Comparison of ENCODE assay signal across 8 cellular contexts in the genomic region with DNA sequence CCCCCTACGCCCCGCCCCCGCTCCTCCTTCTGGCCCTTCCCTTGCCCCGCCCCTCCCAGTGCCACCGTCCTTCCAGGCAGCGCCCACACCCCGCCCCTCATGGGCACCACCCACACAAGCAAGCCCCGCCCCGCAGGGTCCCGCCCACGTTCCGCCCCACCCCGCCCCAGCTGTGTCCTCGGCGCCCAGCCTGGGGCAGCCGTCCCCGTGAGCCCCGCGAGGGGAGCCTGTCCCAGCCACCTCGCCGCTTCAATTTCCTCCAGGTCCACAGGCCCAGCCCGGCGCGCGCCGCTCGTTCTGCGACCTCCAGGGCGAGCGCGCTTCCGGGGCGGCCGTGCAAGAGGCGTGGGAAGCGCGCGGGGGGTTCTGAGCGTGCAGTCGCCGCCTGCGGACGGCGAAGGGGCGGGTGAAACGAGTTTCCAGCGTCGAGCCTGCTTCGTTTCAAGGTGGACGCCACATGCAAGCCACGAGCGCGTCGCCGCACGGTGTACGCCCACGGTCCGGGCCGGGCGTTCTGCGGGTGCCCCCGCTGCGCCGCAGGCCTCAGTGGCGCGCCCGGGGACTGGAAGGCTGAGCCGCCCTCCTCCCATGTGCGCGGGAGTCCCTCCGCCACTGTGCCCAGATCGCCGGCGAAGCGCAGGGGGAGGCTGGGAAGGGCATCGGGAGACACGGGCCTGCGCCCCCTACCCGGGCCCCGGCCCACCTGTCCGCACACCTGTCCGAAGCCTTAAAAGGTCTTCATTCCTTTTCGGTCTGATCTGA. TPM values are rescaled to one million over a fixed set of nuclear protein-coding genes. Genes with fewer than 3 reads are reported as not detected.
DNase-seq lines count a peak whose midpoint lies in the region; ATAC-seq and FAIRE-seq lines count a peak whose summit lies in the region.

No MANE protein-coding gene starts in this region.

- WGBS in thymus = 11% methylated on average over 80 of the region's 84 CpGs

- no peaks in the 10 kb centered on the region for H3K9me3 ChIP-seq in thymus (ENCODE audit: control insufficient read depth)

- DNase-seq in C1 segment of cervical spinal cord (lab: John Stamatoyannopoulos, UW) (peak in 12 of 14 donors; percentile 63 to 94 (median 88)), HK-2 (ENCODE audit: unreplicated experiment) (peak; percentile 89), RCC 7860 (ENCODE audit: low spot score) (peak; percentile 63), foreskin melanocyte (peak; percentile 73), nucleus accumbens (lab: John Stamatoyannopoulos, UW) (peak in 55 of 56 donors; percentile 49 to 99 (median 90))
- DNase-seq in activated gamma-delta T cell treated with anti-CD3 and anti-CD28 coated beads, Interleukin-2, amount 50 U/mL, for 16 hours (ENCODE audit: low read depth) = peak; percentile 86

- peak; percentile 74 for ATAC-seq in GM19372 (IDR thresholded peaks at IDR 0.05; ENCODE audit: low read depth, unreplicated experiment)

- peak overlapping the region; percentile 67 for H3K4me3 ChIP-seq in thymus (ENCODE audit: low read length)

- H3K4me1 ChIP-seq in thymus (ENCODE audit: control insufficient read depth, insufficient read depth, low read length) = peaks cover 13% of the 10 kb centered on the region

- no peaks in the 10 kb centered on the region for H3K36me3 ChIP-seq in thymus (ENCODE audit: control insufficient read depth, insufficient read depth)

- peaks cover 4% of the 10 kb centered on the region for H3K27me3 ChIP-seq in thymus (ENCODE audit: control insufficient read depth, insufficient read depth)

- FAIRE-seq in RCC 7860 (lab: Jason Lieb, UNC) = no peak

- H3K27ac ChIP-seq in thymus (ENCODE audit: low read depth) = peak overlapping the region; percentile 81

RNA-seq across cellular contexts. Expression of a gene that starts 10.8 kb away (rescaled TPM):
- polyA plus RNA-seq in thymus = 125 TPM

RNA-seq across cellular contexts. Expression of a gene that starts 22.7 kb away (rescaled TPM):
- polyA plus RNA-seq in thymus = 16.4 TPM

Comparison
In these comparisons a context has a peak if more than half of its experiments do, and no peak if none do; other contexts are left out.
1. Peak in every context shown above with its lines: DNase-seq, ATAC-seq, H3K4me3 ChIP-seq and H3K27ac ChIP-seq.